Comparison of ENCODE assay signal across 7 cellular contexts in genomic region chr1:173914366-173914871, GRCh38. TPM values are rescaled to one million over a fixed set of nuclear protein-coding genes. Genes with fewer than 3 reads are reported as not detected.
DNase-seq lines count a peak whose midpoint lies in the region; ATAC-seq, FAIRE-seq and TF ChIP-seq lines count a peak whose summit lies in the region.

No MANE protein-coding gene starts in this region.

- no peaks in the 10 kb centered on the region for H3K36me3 ChIP-seq in keratinocyte (ENCODE audit: control insufficient read depth in 2 of 2, extremely low read depth in 1 of 2, insufficient read depth in 2 of 2, low read length in 2 of 2)

- dilution Hi-C loops in keratinocyte (cut with MboI; ENCODE audit: extremely low pct_ligation_motif_present, low sequenced_read_pairs): no loop called here

- no peak for FAIRE-seq in keratinocyte (lab: Jason Lieb, UNC)

- no peak overlapping the region for H3K9ac ChIP-seq in keratinocyte (ENCODE audit: control insufficient read depth, extremely low read depth, insufficient read depth, low read length)

- DNase-seq in ELR (ENCODE audit: low read depth) (peak; percentile 64), keratinocyte (ENCODE audit: low read depth, low spot score) (no peak), NCI-H1105 (lab: John Stamatoyannopoulos, UW) (no peak), GOT3 (lab: John Stamatoyannopoulos, UW) (no peak)
- DNase-seq in Jurkat, Clone E6-1 (ENCODE audit: low read depth, low spot score): peak; percentile 42

- no peak overlapping the region for H2AFZ ChIP-seq in keratinocyte (ENCODE audit: control insufficient read depth, low read length)

- no peaks in the 10 kb centered on the region for H3K9me3 ChIP-seq in keratinocyte (ENCODE audit: control insufficient read depth, low read depth, low read length)

- no peaks in the 10 kb centered on the region for H3K4me1 ChIP-seq in keratinocyte (ENCODE audit: control insufficient read depth, extremely low read depth, insufficient read depth, low read length)

- no peaks in the 10 kb centered on the region for H4K20me1 ChIP-seq in keratinocyte (ENCODE audit: control insufficient read depth, extremely low read depth, insufficient read depth, low read length)

- H3K79me2 ChIP-seq in keratinocyte (ENCODE audit: control insufficient read depth, insufficient read depth, low read length): no peaks in the 10 kb centered on the region

- H3K27ac ChIP-seq in keratinocyte (ENCODE audit: control insufficient read depth, insufficient read depth, low read length): no peak overlapping the region

- no peak for ATAC-seq in GM18861 (IDR thresholded peaks at IDR 0.05; ENCODE audit: unreplicated experiment)

- H3K27me3 ChIP-seq in keratinocyte (ENCODE audit: control insufficient read depth, extremely low read depth, insufficient read depth, low read length): no peaks in the 10 kb centered on the region

- no peaks in the 10 kb centered on the region for H3K9me1 ChIP-seq in keratinocyte (ENCODE audit: control insufficient read depth, extremely low read depth, insufficient read depth, low read length)

- TF ChIP-seq CTCF in WI38 (IDR thresholded peaks at IDR 0.05; ENCODE audit: low read depth, low read length): peak; percentile 52; the same call in 1 of the 2 replicates
- TF ChIP-seq CTCF in keratinocyte (optimal IDR thresholded peaks at IDR 0.05 in 1 of 3, IDR thresholded peaks at IDR 0.05 in 1 of 3, conservative IDR thresholded peaks at IDR 0.05 in 1 of 3; ENCODE audit: extremely low read depth in 1 of 3, insufficient read depth in 2 of 3, low read length in 3 of 3): peak; percentile 66 to 76 (median 75)

- H3K4me2 ChIP-seq in keratinocyte (ENCODE audit: control insufficient read depth, extremely low read depth, insufficient read depth, low read depth, low read length): no peak overlapping the region

- no peak overlapping the region for H3K4me3 ChIP-seq in Jurkat, Clone E6-1 (ENCODE audit: low read length)
- H3K4me3 ChIP-seq in WI38 (ENCODE audit: low read depth, low read length) (no peak overlapping the region), keratinocyte (ENCODE audit: control insufficient read depth in 2 of 3, extremely low read depth in 1 of 3, insufficient read depth in 2 of 3, low read depth in 1 of 3, low read length in 3 of 3) (no peak overlapping the region)

RNA-seq across cellular contexts. Expression of gene SERPINC1, which starts 2.7 kb away (rescaled TPM):
- polyA plus RNA-seq in Jurkat, Clone E6-1 (2012; ENCODE audit: insufficient read depth, insufficient read length): not detected
- 0.14 to 0.26 TPM (median 0.18 TPM) in 3 replicates for polyA plus RNA-seq in keratinocyte
- polyA plus RNA-seq in keratinocyte (2011; ENCODE audit: low read depth): 0.36 TPM
- polyA plus RNA-seq in keratinocyte (2011; cell fraction: cytosol; rRNA removed): 0.06 and 0.17 TPM in 2 replicates
- 0.59 and 0.72 TPM in 2 replicates for polyA plus RNA-seq in keratinocyte (2011; cell fraction: nucleus; rRNA removed)
- polyA plus RNA-seq in keratinocyte (2012; ENCODE audit: low replicate concordance): 0.09 and 0.17 TPM in 2 replicates
- 0.43 TPM in 1 of 3 replicates, not detected in the others for polyA minus RNA-seq in keratinocyte
- polyA minus RNA-seq in keratinocyte (2011; cell fraction: cytosol; rRNA and poly(A)+ RNA removed): not detected
- polyA minus RNA-seq in keratinocyte (2011; cell fraction: nucleus; rRNA and poly(A)+ RNA removed): 0.54 TPM in 1 of 2 replicates, not detected in the other

RNA-seq across cellular contexts. Expression of gene ZBTB37, which starts 46.2 kb away (rescaled TPM):
- polyA plus RNA-seq in Jurkat, Clone E6-1 (2012; ENCODE audit: insufficient read depth, insufficient read length): 3.5 TPM
- 1.4 to 1.8 TPM (median 1.7 TPM) in 3 replicates for polyA plus RNA-seq in keratinocyte
- polyA plus RNA-seq in keratinocyte (2011; ENCODE audit: low read depth): 2.0 TPM
- 0.44 and 0.62 TPM in 2 replicates for polyA plus RNA-seq in keratinocyte (2011; cell fraction: cytosol; rRNA removed)
- polyA plus RNA-seq in keratinocyte (2011; cell fraction: nucleus; rRNA removed): 3.5 and 3.9 TPM in 2 replicates
- polyA plus RNA-seq in keratinocyte (2012; ENCODE audit: low replicate concordance): 0.87 and 1.1 TPM in 2 replicates
- polyA minus RNA-seq in keratinocyte: 2.4 to 8.0 TPM (median 5.8 TPM) in 3 replicates
- 1.5 TPM for polyA minus RNA-seq in keratinocyte (2011; cell fraction: cytosol; rRNA and poly(A)+ RNA removed)
- polyA minus RNA-seq in keratinocyte (2011; cell fraction: nucleus; rRNA and poly(A)+ RNA removed): 4.1 and 8.4 TPM in 2 replicates

RNA-seq across cellular contexts. Expression of gene GAS5, which starts 46.6 kb away (rescaled TPM):
- 506 TPM for polyA plus RNA-seq in Jurkat, Clone E6-1 (2012; ENCODE audit: insufficient read depth, insufficient read length)
- 738 to 1,196 TPM (median 976 TPM) in 3 replicates for polyA plus RNA-seq in keratinocyte
- polyA plus RNA-seq in keratinocyte (2011; ENCODE audit: low read depth): 755 TPM
- 908 and 1,281 TPM in 2 replicates for polyA plus RNA-seq in keratinocyte (2011; cell fraction: cytosol; rRNA removed)
- 734 and 1,049 TPM in 2 replicates for polyA plus RNA-seq in keratinocyte (2011; cell fraction: nucleus; rRNA removed)
- 585 and 1,725 TPM in 2 replicates for polyA plus RNA-seq in keratinocyte (2012; ENCODE audit: low replicate concordance)
- 170 to 566 TPM (median 382 TPM) in 3 replicates for polyA minus RNA-seq in keratinocyte
- polyA minus RNA-seq in keratinocyte (2011; cell fraction: cytosol; rRNA and poly(A)+ RNA removed): 168 TPM
- 386 and 468 TPM in 2 replicates for polyA minus RNA-seq in keratinocyte (2011; cell fraction: nucleus; rRNA and poly(A)+ RNA removed)

Comparison
In these comparisons a context has a peak if more than half of its experiments do, and no peak if none do; other contexts are left out.
1. DNase-seq: peak in ELR (single experiment) and Jurkat, Clone E6-1 (single experiment); none in keratinocyte (single experiment), NCI-H1105 (single experiment) and GOT3 (single experiment).